9 cellular contexts compared by ENCODE assay signal in the genomic region with DNA sequence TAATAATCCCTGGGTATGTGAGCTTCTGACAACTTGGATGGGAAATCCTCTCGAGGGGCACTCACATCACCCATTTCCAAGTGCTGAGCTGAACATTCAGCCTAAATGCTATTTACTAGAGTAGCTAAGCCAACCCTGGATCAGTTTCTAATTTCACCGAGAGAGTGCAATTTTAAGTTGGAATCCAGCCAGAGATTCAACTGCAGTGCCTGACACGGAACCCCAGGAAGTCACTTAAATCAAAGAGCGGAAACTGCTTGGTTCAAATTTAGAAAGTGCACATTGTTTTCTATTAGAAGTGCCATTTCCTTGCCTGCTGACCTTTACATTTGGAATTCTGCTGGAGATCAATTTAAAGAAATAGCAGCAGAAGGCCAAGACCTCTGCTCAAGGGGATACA. TPM values are rescaled to one million over a fixed set of nuclear protein-coding genes. Genes with fewer than 3 reads are reported as not detected.
A peak's percentile ranks its signal among the peaks of the same experiment; 100 is the strongest.
DNase-seq lines count a peak whose midpoint lies in the region; TF ChIP-seq lines count a peak whose summit lies in the region.
"Had no signal": no experiment of that assay in that cellular context is flagged by ENCODE, and none has a peak within 500 bp of the region (broad histone marks: within the 10 kb centered on the region; RNA-seq: fewer than 3 reads in every experiment).

No MANE protein-coding gene starts in this region.

- no peak overlapping the region for H3K9ac ChIP-seq in mammary epithelial cell (ENCODE audit: insufficient read depth, low read length)

- H3K27me3 ChIP-seq in mammary epithelial cell (ENCODE audit: insufficient read depth, low read length) = no peaks in the 10 kb centered on the region
- H3K27me3 ChIP-seq: body of pancreas had no signal

- H3K27ac Mint-ChIP-seq in MCF 10A (ENCODE audit: low read depth, unreplicated experiment) (no peak overlapping the region), immature natural killer cell (no peak overlapping the region)

- POLR2A ChIA-PET in MCF 10A (lab: Yijun Ruan, JAX) (interaction anchor here (0.9 kb wide), 1 partner anchor 9 kb away, joined by 3 read pairs; a partner anchor contains a TSS), RWPE1 (lab: Yijun Ruan, JAX; ENCODE audit: low non-redundant PET) (interaction anchor here (0.6 kb wide), 1 partner anchor 11 kb away, joined by 5 read pairs; no protein-coding TSS in a partner anchor)

- H3K4me2 ChIP-seq in mammary epithelial cell (ENCODE audit: insufficient read depth, low read depth, low read length) = no peak overlapping the region

- H3K9me3 ChIP-seq in mammary epithelial cell (replicated peaks; ENCODE audit: insufficient read depth, low read length) = no peaks in the 10 kb centered on the region
- H3K9me3 ChIP-seq: body of pancreas had no signal

- H3K27me3 Mint-ChIP-seq in MCF 10A (ENCODE audit: insufficient read depth, unreplicated experiment) = no peaks in the 10 kb centered on the region
- H3K27me3 Mint-ChIP-seq in immature natural killer cell (ENCODE audit: low read depth in 3 of 3) = peaks cover 2 to 8% (median 4%) of the 10 kb centered on the region in 3 donors

- H3K36me3 Mint-ChIP-seq in MCF 10A (ENCODE audit: insufficient read depth, unreplicated experiment) (peaks cover 23% of the 10 kb centered on the region), immature natural killer cell (peaks cover 0 to 5% (median 0%) of the 10 kb centered on the region in 3 donors)

- peaks cover 13% of the 10 kb centered on the region for H3K4me1 ChIP-seq in mammary epithelial cell (ENCODE audit: insufficient read depth, low read length)
- H3K4me1 ChIP-seq: body of pancreas had no signal

- WGBS in mammary epithelial cell (ENCODE audit: low coverage, missing lambda C conversion rate) = 30% methylated on average over 4 of the region's 4 CpGs

- H3K9me3 Mint-ChIP-seq in MCF 10A (ENCODE audit: unreplicated experiment) (no peaks in the 10 kb centered on the region), immature natural killer cell (no peaks in the 10 kb centered on the region)

- peaks cover 32% of the 10 kb centered on the region for H3K4me1 Mint-ChIP-seq in MCF 10A (ENCODE audit: insufficient read depth, unreplicated experiment)
- H3K4me1 Mint-ChIP-seq in immature natural killer cell = peaks cover 8 to 27% of the 10 kb centered on the region in 2 donors

- H2AFZ ChIP-seq in mammary epithelial cell (ENCODE audit: low read depth, low read length) = no peak overlapping the region

- no peak overlapping the region for H3K27ac ChIP-seq in mammary epithelial cell (ENCODE audit: insufficient read depth, low read depth, low read length)
- no peak overlapping the region for H3K27ac ChIP-seq in RWPE1
- H3K27ac ChIP-seq: body of pancreas had no signal

- TF ChIP-seq CTCF in MCF 10A (IDR thresholded peaks at IDR 0.05; ENCODE audit: unreplicated experiment) (no peak), mammary epithelial cell (conservative IDR thresholded peaks at IDR 0.05 in 1 of 2, IDR thresholded peaks at IDR 0.05 in 1 of 2; ENCODE audit: extremely low read depth in 1 of 2, insufficient read depth in 1 of 2, low read depth in 1 of 2, low read length in 2 of 2) (no peak), fibroblast of the aortic adventitia (IDR thresholded peaks at IDR 0.05; ENCODE audit: insufficient read depth, low read length) (no peak), RWPE1 (conservative IDR thresholded peaks at IDR 0.05; ENCODE audit: low read depth) (no peak)

- dilution Hi-C loops in mammary epithelial cell (cut with HindIII; ENCODE audit: low sequenced_read_pairs) = loop anchor here (5.0 kb wide), 1 partner anchor 64 kb away; no protein-coding TSS in a partner anchor

- DNase-seq in MCF 10A (ENCODE audit: unreplicated experiment) (peak; percentile 40), mammary epithelial cell (no peak), NCI-H774 (lab: John Stamatoyannopoulos, UW) (peak; percentile 45), fibroblast of the aortic adventitia (ENCODE audit: low read depth) (peak; percentile 66), immature natural killer cell (no peak), erythroblast (lab: John Stamatoyannopoulos, UW) (no peak), RWPE1 (ENCODE audit: low spot score) (no peak)
- no peak for DNase-seq in stimulated activated CD4-positive, alpha-beta T cell treated with anti-CD3 and anti-CD28 coated beads, Interleukin-15, amount 100 ng/mL, for 24 hours

- BruUV-seq in MCF 10A (replicated peaks; lab: Mats Ljungman, UMichigan) (no TSS peak), mammary epithelial cell (replicated peaks; lab: Mats Ljungman, UMichigan) (no TSS peak)

- CTCF ChIA-PET in MCF 10A (lab: Yijun Ruan, JAX) = interaction anchor here (0.8 to 1.5 kb wide), 4 partner anchors 11 to 233 kb away, joined by 3 to 4 read pairs (median 3); no protein-coding TSS in a partner anchor
- CTCF ChIA-PET in mammary epithelial cell (lab: Charles Lee; ENCODE audit: low non-redundant PET) = no interaction called here
- CTCF ChIA-PET in RWPE1 (lab: Yijun Ruan, JAX) = interaction anchor here (0.5 kb wide), 1 partner anchor 226 kb away, joined by 6 read pairs; no protein-coding TSS in a partner anchor

- H3K36me3 ChIP-seq in mammary epithelial cell (ENCODE audit: insufficient read depth, low read length) = peaks cover 14% of the 10 kb centered on the region

- peaks cover 12% of the 10 kb centered on the region for H4K20me1 ChIP-seq in mammary epithelial cell (ENCODE audit: insufficient read depth, low read length)

- H3K4me3 Mint-ChIP-seq in MCF 10A (ENCODE audit: unreplicated experiment) (no peak overlapping the region), immature natural killer cell (peak overlapping the region in 1 of 5 donors; percentile 60)

- H3K79me2 ChIP-seq in mammary epithelial cell (ENCODE audit: insufficient read depth, low read length) = peaks cover 100% of the 10 kb centered on the region

- intact Hi-C loops in MCF 10A (cut with micrococcal nuclease) = no loop called here
- intact Hi-C loops in mammary epithelial cell (cut with micrococcal nuclease) = no loop called here

- no peak overlapping the region for H3K4me3 ChIP-seq in mammary epithelial cell (replicated peaks in 1 of 3; ENCODE audit: insufficient read depth in 1 of 3, low read depth in 2 of 3, low read length in 3 of 3)
- no peak overlapping the region for H3K4me3 ChIP-seq in fibroblast of the aortic adventitia (ENCODE audit: low read depth, low read length)
- H3K4me3 ChIP-seq: body of pancreas had no signal

- no peak for TF ChIP-seq POLR2A in erythroblast (IDR thresholded peaks at IDR 0.05; ENCODE audit: low read length)

- in situ Hi-C loops in mammary epithelial cell (cut with MboI; ENCODE audit: low sequenced_read_pairs in 2 of 2) = loop anchor here in 1 of 2 donors (25.0 kb wide), 1 partner anchor 154 kb away; no protein-coding TSS in a partner anchor

RNA-seq across cellular contexts. Expression of a gene that starts 8.8 kb away (rescaled TPM):
- total RNA-seq in MCF 10A (2022) = 34.5 and 41.9 TPM in 2 replicates
- total RNA-seq in mammary epithelial cell = 10 to 100 TPM; 11.5 to 40.7 TPM
- 12.0 TPM for polyA plus RNA-seq in mammary epithelial cell
- polyA minus RNA-seq in mammary epithelial cell = 59.3 TPM
- total RNA-seq in fibroblast of the aortic adventitia (ENCODE audit: low replicate concordance) = 1.3 and 13.9 TPM in 2 replicates
- not detected for polyA plus RNA-seq in immature natural killer cell

Comparison
In these comparisons a context has a peak if more than half of its experiments do, and no peak if none do; other contexts are left out.
1. DNase-seq: peak in MCF 10A (single experiment), NCI-H774 (single experiment) and fibroblast of the aortic adventitia (single experiment); none in mammary epithelial cell (single experiment), stimulated activated CD4-positive, alpha-beta T cell treated with anti-CD3 and anti-CD28 coated beads, Interleukin-15, amount 100 ng/mL, for 24 hours (single experiment), immature natural killer cell (0 of 3), erythroblast (0 of 2) and RWPE1 (single experiment).